1 cellular context compared by ENCODE assay signal in the genomic region with DNA sequence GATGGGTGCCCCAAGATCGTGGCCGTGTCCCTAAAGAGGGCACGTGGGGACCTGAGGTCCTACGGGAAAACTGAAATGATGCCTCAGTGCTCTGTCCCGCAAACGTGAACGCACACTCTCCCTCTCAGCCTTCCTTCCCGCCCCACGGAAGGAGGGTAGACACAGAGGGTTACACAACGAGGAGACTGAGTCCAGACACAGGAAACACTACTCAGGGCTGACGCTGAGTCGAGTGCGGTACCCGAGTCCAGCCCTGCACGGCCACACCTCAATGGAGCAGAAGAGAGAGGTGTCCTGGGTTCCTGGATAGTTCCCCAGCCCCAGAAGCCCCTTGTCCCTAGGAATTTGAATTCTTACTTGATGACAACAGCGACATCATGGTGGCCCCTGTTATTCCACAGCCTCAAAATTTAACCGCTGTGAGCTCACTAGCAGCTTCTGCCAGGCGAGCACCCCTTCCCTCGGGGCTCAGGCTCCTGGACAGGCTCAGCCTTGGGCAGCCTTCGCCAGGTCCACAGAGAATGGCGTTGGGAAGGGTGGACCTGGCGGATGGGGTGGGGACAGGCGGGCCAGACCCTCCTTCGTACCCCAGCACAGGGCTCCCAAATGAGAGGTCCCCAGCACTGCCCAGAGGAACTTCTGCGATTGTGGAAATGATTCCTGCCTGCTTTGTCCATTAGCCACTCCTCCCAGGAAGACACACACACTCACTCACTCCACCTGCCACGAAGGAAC.
TF ChIP-seq lines count a peak whose summit lies in the region.

No MANE protein-coding gene starts in this region.

TF ChIP-seq in HepG2, 621 proteins besides CTCF, POLR2A, EP300 and RAD21 (continued from another document and continues in another):
- TF ChIP-seq ZNF646 (CRISPR knock-in tag; IDR thresholded peaks at IDR 0.05) = no peak
- no peak for TF ChIP-seq BRCA1 (CRISPR knock-in tag; IDR thresholded peaks at IDR 0.05)
- no peak for TF ChIP-seq IRX3 (CRISPR knock-in tag; IDR thresholded peaks at IDR 0.05; ENCODE audit: borderline replicate concordance, low read depth)
- 0 out of 2 replicates have a peak, but pooled peaks have one; percentile 43 for TF ChIP-seq HIC2 (CRISPR knock-in tag; IDR thresholded peaks at IDR 0.05; ENCODE audit: low read depth)
- no peak for TF ChIP-seq NFYC (CRISPR knock-in tag; IDR thresholded peaks at IDR 0.05)
- no peak for TF ChIP-seq KDM5A (IDR thresholded peaks at IDR 0.05; ENCODE audit: borderline replicate concordance, low read length)
- TF ChIP-seq, protein P1, sequence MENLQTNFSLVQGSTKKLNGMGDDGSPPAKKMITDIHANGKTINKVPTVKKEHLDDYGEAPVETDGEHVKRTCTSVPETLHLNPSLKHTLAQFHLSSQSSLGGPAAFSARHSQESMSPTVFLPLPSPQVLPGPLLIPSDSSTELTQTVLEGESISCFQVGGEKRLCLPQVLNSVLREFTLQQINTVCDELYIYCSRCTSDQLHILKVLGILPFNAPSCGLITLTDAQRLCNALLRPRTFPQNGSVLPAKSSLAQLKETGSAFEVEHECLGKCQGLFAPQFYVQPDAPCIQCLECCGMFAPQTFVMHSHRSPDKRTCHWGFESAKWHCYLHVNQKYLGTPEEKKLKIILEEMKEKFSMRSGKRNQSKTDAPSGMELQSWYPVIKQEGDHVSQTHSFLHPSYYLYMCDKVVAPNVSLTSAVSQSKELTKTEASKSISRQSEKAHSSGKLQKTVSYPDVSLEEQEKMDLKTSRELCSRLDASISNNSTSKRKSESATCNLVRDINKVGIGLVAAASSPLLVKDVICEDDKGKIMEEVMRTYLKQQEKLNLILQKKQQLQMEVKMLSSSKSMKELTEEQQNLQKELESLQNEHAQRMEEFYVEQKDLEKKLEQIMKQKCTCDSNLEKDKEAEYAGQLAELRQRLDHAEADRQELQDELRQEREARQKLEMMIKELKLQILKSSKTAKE (CRISPR knock-in tag; IDR thresholded peaks at IDR 0.05; ENCODE audit: borderline replicate concordance) = peak; percentile 60; the same call in 1 of the 2 replicates
- no peak for TF ChIP-seq SIN3A (IDR thresholded peaks at IDR 0.05; ENCODE audit: borderline replicate concordance, low read depth, low read length)
- TF ChIP-seq ZNF382 (CRISPR knock-in tag; IDR thresholded peaks at IDR 0.05; ENCODE audit: borderline replicate concordance) = no peak
- no peak for TF ChIP-seq HIVEP1 (CRISPR knock-in tag; IDR thresholded peaks at IDR 0.05)
- no peak for TF ChIP-seq ZFP1 (CRISPR knock-in tag; IDR thresholded peaks at IDR 0.05)
- TF ChIP-seq MAF1 (CRISPR knock-in tag; IDR thresholded peaks at IDR 0.05; ENCODE audit: borderline replicate concordance) = no peak
- TF ChIP-seq, protein P2, sequence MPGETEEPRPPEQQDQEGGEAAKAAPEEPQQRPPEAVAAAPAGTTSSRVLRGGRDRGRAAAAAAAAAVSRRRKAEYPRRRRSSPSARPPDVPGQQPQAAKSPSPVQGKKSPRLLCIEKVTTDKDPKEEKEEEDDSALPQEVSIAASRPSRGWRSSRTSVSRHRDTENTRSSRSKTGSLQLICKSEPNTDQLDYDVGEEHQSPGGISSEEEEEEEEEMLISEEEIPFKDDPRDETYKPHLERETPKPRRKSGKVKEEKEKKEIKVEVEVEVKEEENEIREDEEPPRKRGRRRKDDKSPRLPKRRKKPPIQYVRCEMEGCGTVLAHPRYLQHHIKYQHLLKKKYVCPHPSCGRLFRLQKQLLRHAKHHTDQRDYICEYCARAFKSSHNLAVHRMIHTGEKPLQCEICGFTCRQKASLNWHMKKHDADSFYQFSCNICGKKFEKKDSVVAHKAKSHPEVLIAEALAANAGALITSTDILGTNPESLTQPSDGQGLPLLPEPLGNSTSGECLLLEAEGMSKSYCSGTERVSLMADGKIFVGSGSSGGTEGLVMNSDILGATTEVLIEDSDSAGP (CRISPR knock-in tag; IDR thresholded peaks at IDR 0.05; ENCODE audit: borderline replicate concordance) = no peak
- TF ChIP-seq AGO2 (optimal IDR thresholded peaks at IDR 0.05; ENCODE audit: low read depth, low read length) = no peak
- TF ChIP-seq MTF1 (CRISPR knock-in tag; IDR thresholded peaks at IDR 0.05) = no peak
- TF ChIP-seq, protein P3, sequence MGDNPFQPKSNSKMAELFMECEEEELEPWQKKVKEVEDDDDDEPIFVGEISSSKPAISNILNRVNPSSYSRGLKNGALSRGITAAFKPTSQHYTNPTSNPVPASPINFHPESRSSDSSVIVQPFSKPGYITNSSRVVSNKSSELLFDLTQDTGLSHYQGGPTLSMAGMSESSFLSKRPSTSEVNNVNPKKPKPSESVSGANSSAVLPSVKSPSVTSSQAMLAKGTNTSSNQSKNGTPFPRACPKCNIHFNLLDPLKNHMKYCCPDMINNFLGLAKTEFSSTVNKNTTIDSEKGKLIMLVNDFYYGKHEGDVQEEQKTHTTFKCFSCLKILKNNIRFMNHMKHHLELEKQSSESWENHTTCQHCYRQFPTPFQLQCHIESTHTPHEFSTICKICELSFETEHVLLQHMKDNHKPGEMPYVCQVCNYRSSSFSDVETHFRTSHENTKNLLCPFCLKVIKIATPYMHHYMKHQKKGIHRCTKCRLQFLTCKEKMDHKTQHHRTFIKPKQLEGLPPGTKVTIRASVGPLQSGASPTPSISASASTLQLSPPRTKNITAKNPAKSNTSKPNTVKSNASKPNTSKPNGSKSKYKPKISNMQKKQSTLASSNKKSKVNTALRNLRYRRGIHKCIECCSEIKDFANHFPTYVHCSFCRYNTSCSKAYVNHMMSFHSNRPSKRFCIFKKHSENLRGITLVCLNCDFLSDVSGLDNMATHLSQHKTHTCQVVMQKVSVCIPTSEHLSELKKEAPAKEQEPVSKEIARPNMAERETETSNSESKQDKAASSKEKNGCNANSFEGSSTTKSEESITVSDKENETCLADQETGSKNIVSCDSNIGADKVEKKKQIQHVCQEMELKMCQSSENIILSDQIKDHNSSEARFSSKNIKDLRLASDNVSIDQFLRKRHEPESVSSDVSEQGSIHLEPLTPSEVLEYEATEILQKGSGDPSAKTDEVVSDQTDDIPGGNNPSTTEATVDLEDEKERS (CRISPR knock-in tag; IDR thresholded peaks at IDR 0.05) = peak; percentile 47; the same call in 1 of the 2 replicates
- TF ChIP-seq ZNF768 (CRISPR knock-in tag; IDR thresholded peaks at IDR 0.05) = no peak
- no peak for TF ChIP-seq MATR3 (CRISPR knock-in tag; IDR thresholded peaks at IDR 0.05)
- no peak for TF ChIP-seq NAIF1 (CRISPR knock-in tag; IDR thresholded peaks at IDR 0.05; ENCODE audit: borderline replicate concordance)
- no peak for TF ChIP-seq POLR2AphosphoS2 (IDR thresholded peaks at IDR 0.05; ENCODE audit: low read depth, low read length)
- TF ChIP-seq ZFP90 (CRISPR knock-in tag; IDR thresholded peaks at IDR 0.05; ENCODE audit: borderline replicate concordance) = no peak; the same call in 1 of the 2 replicates
- TF ChIP-seq ZNF354B (CRISPR knock-in tag; IDR thresholded peaks at IDR 0.05) = peak; percentile 32; the same call in 1 of the 2 replicates
- TF ChIP-seq, protein P4, sequence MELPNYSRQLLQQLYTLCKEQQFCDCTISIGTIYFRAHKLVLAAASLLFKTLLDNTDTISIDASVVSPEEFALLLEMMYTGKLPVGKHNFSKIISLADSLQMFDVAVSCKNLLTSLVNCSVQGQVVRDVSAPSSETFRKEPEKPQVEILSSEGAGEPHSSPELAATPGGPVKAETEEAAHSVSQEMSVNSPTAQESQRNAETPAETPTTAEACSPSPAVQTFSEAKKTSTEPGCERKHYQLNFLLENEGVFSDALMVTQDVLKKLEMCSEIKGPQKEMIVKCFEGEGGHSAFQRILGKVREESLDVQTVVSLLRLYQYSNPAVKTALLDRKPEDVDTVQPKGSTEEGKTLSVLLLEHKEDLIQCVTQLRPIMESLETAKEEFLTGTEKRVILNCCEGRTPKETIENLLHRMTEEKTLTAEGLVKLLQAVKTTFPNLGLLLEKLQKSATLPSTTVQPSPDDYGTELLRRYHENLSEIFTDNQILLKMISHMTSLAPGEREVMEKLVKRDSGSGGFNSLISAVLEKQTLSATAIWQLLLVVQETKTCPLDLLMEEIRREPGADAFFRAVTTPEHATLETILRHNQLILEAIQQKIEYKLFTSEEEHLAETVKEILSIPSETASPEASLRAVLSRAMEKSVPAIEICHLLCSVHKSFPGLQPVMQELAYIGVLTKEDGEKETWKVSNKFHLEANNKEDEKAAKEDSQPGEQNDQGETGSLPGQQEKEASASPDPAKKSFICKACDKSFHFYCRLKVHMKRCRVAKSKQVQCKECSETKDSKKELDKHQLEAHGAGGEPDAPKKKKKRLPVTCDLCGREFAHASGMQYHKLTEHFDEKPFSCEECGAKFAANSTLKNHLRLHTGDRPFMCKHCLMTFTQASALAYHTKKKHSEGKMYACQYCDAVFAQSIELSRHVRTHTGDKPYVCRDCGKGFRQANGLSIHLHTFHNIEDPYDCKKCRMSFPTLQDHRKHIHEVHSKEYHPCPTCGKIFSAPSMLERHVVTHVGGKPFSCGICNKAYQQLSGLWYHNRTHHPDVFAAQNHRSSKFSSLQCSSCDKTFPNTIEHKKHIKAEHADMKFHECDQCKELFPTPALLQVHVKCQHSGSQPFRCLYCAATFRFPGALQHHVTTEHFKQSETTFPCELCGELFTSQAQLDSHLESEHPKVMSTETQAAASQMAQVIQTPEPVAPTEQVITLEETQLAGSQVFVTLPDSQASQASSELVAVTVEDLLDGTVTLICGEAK (IDR thresholded peaks at IDR 0.05) = no peak
- TF ChIP-seq, protein P4 (CRISPR knock-in tag; IDR thresholded peaks at IDR 0.05) = no peak
- no peak for TF ChIP-seq ZNF253 (CRISPR knock-in tag; IDR thresholded peaks at IDR 0.05; ENCODE audit: borderline replicate concordance)
- TF ChIP-seq BRD4 (CRISPR knock-in tag; IDR thresholded peaks at IDR 0.05) = no peak; the same call in none of the 2 replicates
